In the genomic region with DNA sequence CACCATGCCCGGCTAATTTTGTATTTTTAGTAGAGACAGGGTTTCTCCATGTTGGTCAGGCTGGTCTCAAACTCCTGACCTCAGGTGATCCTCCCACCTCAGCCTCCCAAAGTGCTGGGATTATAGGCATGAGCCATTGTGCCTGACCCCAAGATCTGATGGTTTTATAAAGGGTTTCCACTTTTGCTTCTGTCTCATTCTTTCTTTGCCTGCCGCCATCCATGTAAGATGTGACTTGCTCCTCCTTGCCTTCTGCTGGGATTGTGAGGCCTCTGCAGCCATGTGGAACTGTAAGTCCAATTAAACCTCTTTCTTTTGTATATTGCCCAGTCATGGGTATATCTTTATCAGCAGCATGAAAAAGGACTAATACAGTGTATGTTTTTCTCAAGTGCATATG, we compare ENCODE assay signal across 1 cellular context. TPM values are rescaled to one million over a fixed set of nuclear protein-coding genes. Genes with fewer than 3 reads are reported as not detected.
"Had no signal": no experiment of that assay in that cellular context is flagged by ENCODE, and none has a peak within 500 bp of the region (broad histone marks: within the 10 kb centered on the region; RNA-seq: fewer than 3 reads in every experiment).

No MANE protein-coding gene starts in this region.

RNA-seq across cellular contexts. Expression of gene DDX4, which starts 18.8 kb away (rescaled TPM):
- total RNA-seq: G401 had no signal
